22 cellular contexts compared by ENCODE assay signal in the genomic region with DNA sequence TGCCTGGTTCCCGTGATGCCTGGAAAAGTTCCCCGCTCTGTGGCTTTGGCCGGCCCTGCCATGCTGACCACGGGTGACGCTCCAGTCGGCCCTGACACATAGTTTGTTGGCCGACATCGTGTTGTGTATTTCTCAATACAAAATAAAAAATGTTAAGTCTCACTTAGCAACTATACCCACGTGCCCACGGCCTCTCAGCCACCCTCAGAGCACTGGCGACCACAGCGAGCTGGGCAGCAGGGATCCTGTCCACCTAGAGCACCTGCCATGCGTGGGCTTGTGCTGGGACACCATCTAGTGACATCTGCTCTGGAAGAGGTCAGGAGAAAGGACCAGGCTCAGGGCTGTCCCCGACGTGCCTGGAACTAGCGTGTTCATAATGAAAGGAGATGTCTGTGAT.
DNase-seq lines count a peak whose midpoint lies in the region; ATAC-seq and TF ChIP-seq lines count a peak whose summit lies in the region.
"Had no signal": no experiment of that assay in that cellular context is flagged by ENCODE, and none has a peak within 500 bp of the region (broad histone marks: within the 10 kb centered on the region; RNA-seq: fewer than 3 reads in every experiment).

No MANE protein-coding gene starts in this region.

- no peaks in the 10 kb centered on the region for H3K27me3 Mint-ChIP-seq in neural crest cell (ENCODE audit: low read depth)

- no peak for TF ChIP-seq POLR2A in esophagus squamous epithelium (IDR thresholded peaks at IDR 0.05)
- TF ChIP-seq POLR2A in suprapubic skin (IDR thresholded peaks at IDR 0.05), result no peak

- intact Hi-C loops in Right ventricle myocardium superior (cut with DNase I), result no loop called here
- intact Hi-C loops in left ventricle myocardium inferior (cut with micrococcal nuclease), result no loop called here
- intact Hi-C loops in esophagus squamous epithelium (cut with DNase I), result no loop called here

- H3K4me3 ChIP-seq in left ventricle myocardium inferior (no peak overlapping the region), esophagus squamous epithelium (no peak overlapping the region), suprapubic skin (no peak overlapping the region)
- H3K4me3 ChIP-seq: GM12878, GM23338, HAP-1 had no signal

- peaks cover 3% of the 10 kb centered on the region for H3K9me3 Mint-ChIP-seq in neural crest cell
- H3K9me3 Mint-ChIP-seq: GM23338 had no signal

- no peak overlapping the region for H3K4me3 Mint-ChIP-seq in neural crest cell
- H3K4me3 Mint-ChIP-seq: CD8-positive, alpha-beta T cell; GM23338 had no signal

- H3K27me3 ChIP-seq in left ventricle myocardium inferior (ENCODE audit: low read depth) (no peaks in the 10 kb centered on the region), esophagus squamous epithelium (no peaks in the 10 kb centered on the region), suprapubic skin (no peaks in the 10 kb centered on the region)

- H3K27ac ChIP-seq in left ventricle myocardium inferior (replicated peaks), result no peak overlapping the region
- H3K27ac ChIP-seq in esophagus squamous epithelium, result peak overlapping the region in 3 of 4 donors; percentile 9 to 49 (median 19)
- peak overlapping the region; percentile 4 for H3K27ac ChIP-seq in substantia nigra (ENCODE audit: low read depth, low read length, poor library complexity, severe bottlenecking)
- no peak overlapping the region for H3K27ac ChIP-seq in suprapubic skin

- H3K4me1 Mint-ChIP-seq in neural crest cell, result no peaks in the 10 kb centered on the region
- H3K4me1 Mint-ChIP-seq: GM23338 had no signal

- TF ChIP-seq CTCF in left ventricle myocardium inferior (IDR thresholded peaks at IDR 0.05; ENCODE audit: borderline replicate concordance) (no peak), esophagus squamous epithelium (IDR thresholded peaks at IDR 0.05) (no peak), neural crest cell (conservative IDR thresholded peaks at IDR 0.05) (no peak), GM13976 (IDR thresholded peaks at IDR 0.05; ENCODE audit: borderline replicate concordance, control extremely low read depth, extremely low read depth, insufficient read depth, missing control alignments) (no peak), suprapubic skin (IDR thresholded peaks at IDR 0.05) (no peak)

- peaks cover 23% of the 10 kb centered on the region for H3K36me3 Mint-ChIP-seq in neural crest cell (ENCODE audit: low read depth)

- peak; percentile 10 for DNase-seq in Right ventricle myocardium superior
- no peak for DNase-seq in left ventricle myocardium inferior
- DNase-seq in esophagus squamous epithelium (lab: John Stamatoyannopoulos, UW), result no peak
- DNase-seq in neural crest cell (ENCODE audit: low read depth, low spot score), result no peak
- no peak for DNase-seq in substantia nigra (lab: John Stamatoyannopoulos, UW)
- DNase-seq in GM13976 (ENCODE audit: low spot score), result no peak
- DNase-seq in mesenteric fat pad (ENCODE audit: low spot score), result no peak
- no peak for DNase-seq in suprapubic skin (ENCODE audit: low spot score in 2 of 2)
- DNase-seq: AML-193; CD8-positive, alpha-beta T cell; DND-41; KG1; NCI-H1092 treated with DMSO at 0.1 percent for 48 hours; NCI-H1694; NCI-H2081; NCI-H2171 treated with DMSO at 0.1 percent for 48 hours; NCI-H446 treated with DMSO at 0.1 percent for 48 hours; NCI-H526 treated with DMSO at 0.1 percent for 48 hours; OCI-M1 had no signal

- H3K36me3 ChIP-seq in left ventricle myocardium inferior, result peaks cover 94% of the 10 kb centered on the region
- H3K36me3 ChIP-seq in esophagus squamous epithelium, result peaks cover 12 to 100% (median 16%) of the 10 kb centered on the region in 3 donors
- peaks cover 84% of the 10 kb centered on the region for H3K36me3 ChIP-seq in suprapubic skin
- H3K36me3 ChIP-seq: HAP-1 had no signal

- no peak for ATAC-seq in Right ventricle myocardium superior (ENCODE audit: poor library complexity)
- ATAC-seq: CD8-positive, alpha-beta T cell; GM12878 had no signal

- in situ Hi-C loops in GM13976 (cut with MboI; ENCODE audit: low sequenced_read_pairs, unreplicated experiment), result no loop called here

- H3K4me1 ChIP-seq in left ventricle myocardium inferior (peaks cover 13% of the 10 kb centered on the region), esophagus squamous epithelium (peaks cover 0 to 12% (median 0%) of the 10 kb centered on the region in 3 donors), suprapubic skin (no peaks in the 10 kb centered on the region)
- H3K4me1 ChIP-seq: HAP-1 had no signal

- H3K27ac Mint-ChIP-seq in neural crest cell (ENCODE audit: unreplicated experiment), result peak overlapping the region; percentile 28
- H3K27ac Mint-ChIP-seq: CD8-positive, alpha-beta T cell; GM23338 had no signal

- no peak for TF ChIP-seq EP300 in suprapubic skin (IDR thresholded peaks at IDR 0.05)

- no peaks in the 10 kb centered on the region for H3K9me3 ChIP-seq in left ventricle myocardium inferior (replicated peaks)
- no peaks in the 10 kb centered on the region for H3K9me3 ChIP-seq in esophagus squamous epithelium
- no peaks in the 10 kb centered on the region for H3K9me3 ChIP-seq in suprapubic skin
- H3K9me3 ChIP-seq: HAP-1 had no signal

- 88 to 94% methylated on average over 10 of the region's 16 CpGs for WGBS in esophagus squamous epithelium, 2 donors
- WGBS in suprapubic skin, result 96% methylated on average over 16 of the region's 16 CpGs

Comparison
In these comparisons a context has a peak if more than half of its experiments do, and no peak if none do; other contexts are left out.
1. H3K27ac ChIP-seq: peak in esophagus squamous epithelium (3 of 4) and substantia nigra (single experiment); none in left ventricle myocardium inferior (single experiment) and suprapubic skin (single experiment).